5 cellular contexts compared by ENCODE assay signal in genomic region chr1:229949500-229949899, GRCh38.
"Had no signal": no experiment of that assay in that cellular context is flagged by ENCODE, and none has a peak within 500 bp of the region (broad histone marks: within the 10 kb centered on the region; RNA-seq: fewer than 3 reads in every experiment).

No MANE protein-coding gene starts in this region.

- DNase-seq: GM23248, GOT3, H7, HFFc6, KBM-7 had no signal
